ENCODE assay signal across 10 cellular contexts in the genomic region with DNA sequence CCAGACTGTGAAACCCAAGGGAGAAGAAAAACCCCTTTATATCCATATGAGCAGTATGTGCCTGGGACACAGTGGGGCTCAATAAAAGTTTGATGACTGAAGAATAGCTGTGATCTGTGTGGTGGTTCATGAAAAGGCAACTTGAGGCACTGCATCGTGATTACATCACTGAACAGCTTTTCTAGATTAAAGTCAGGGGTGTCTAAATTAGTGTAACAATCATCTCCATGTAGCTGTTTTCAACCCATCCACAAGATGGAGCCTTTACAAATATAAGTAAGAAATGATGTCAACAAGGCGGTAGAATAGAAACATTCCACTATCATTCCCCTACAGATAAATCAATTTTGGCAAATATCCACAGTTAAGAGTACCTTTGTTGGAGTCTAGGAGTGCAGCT. TPM values are rescaled to one million over a fixed set of nuclear protein-coding genes. Genes with fewer than 3 reads are reported as not detected.
DNase-seq lines count a peak whose midpoint lies in the region; ATAC-seq, FAIRE-seq and TF ChIP-seq lines count a peak whose summit lies in the region.
"Had no signal": no experiment of that assay in that cellular context is flagged by ENCODE, and none has a peak within 500 bp of the region (broad histone marks: within the 10 kb centered on the region; RNA-seq: fewer than 3 reads in every experiment).

No MANE protein-coding gene starts in this region.

- no peak for ATAC-seq in SK-N-SH treated with all-trans-retinoic acid at 6 μM for 48 hours
- ATAC-seq in GM12878, result peak; percentile 62
- ATAC-seq in CD8-positive, alpha-beta T cell, result no peak
- ATAC-seq in GM19395 (IDR thresholded peaks at IDR 0.05; ENCODE audit: unreplicated experiment), result no peak

- H3K9ac ChIP-seq in SK-N-SH (no peak overlapping the region), GM12878 (ENCODE audit: control insufficient read depth, insufficient read depth, low read length) (no peak overlapping the region)

- H3K4me3 ChIP-seq in SK-N-SH (ENCODE audit: low read depth in 2 of 2, low read length in 1 of 2) (no peak overlapping the region), GM12878 (no peak overlapping the region)
- H3K4me3 ChIP-seq in CD8-positive, alpha-beta T cell (ENCODE audit: low read depth, low read length), result no peak overlapping the region
- H3K4me3 ChIP-seq: skin epidermis had no signal

- POLR2A ChIA-PET in SK-N-SH (lab: Yijun Ruan, JAX), result no interaction called here
- POLR2A ChIA-PET in GM12878 (lab: Charles Lee), result interaction anchor here (5.1 kb wide), 1 partner anchor 13 kb away, joined by 65 read pairs; no protein-coding TSS in a partner anchor
- POLR2A ChIA-PET in CD8-positive, alpha-beta T cell (lab: Charles Lee), result no interaction called here

- CTCF ChIA-PET in SK-N-SH (lab: Yijun Ruan, JAX) (interaction anchor here (1.5 to 2.5 kb wide), 2 partner anchors 9 to 36 kb away, joined by 5 to 9 read pairs; no protein-coding TSS in a partner anchor), GM12878 (lab: Yijun Ruan, JAX) (interaction anchor here (0.6 to 5.2 kb wide), 17 partner anchors 10 to 334 kb away, joined by 3 to 104 read pairs (median 4); no protein-coding TSS in a partner anchor)
- CTCF ChIA-PET in CD8-positive, alpha-beta T cell (lab: Charles Lee), result interaction anchor here (2.5 kb wide), 1 partner anchor 10 kb away, joined by 9 read pairs; no protein-coding TSS in a partner anchor

- no peak; the same call in 1 of the 2 replicates for TF ChIP-seq RAD21 in SK-N-SH (IDR thresholded peaks at IDR 0.05; ENCODE audit: low read length)
- peak; percentile 32; the same call in 1 of the 2 replicates for TF ChIP-seq RAD21 in GM12878 (IDR thresholded peaks at IDR 0.05; ENCODE audit: insufficient read depth, low read depth, low read length)

- TF ChIP-seq EP300 in SK-N-SH (IDR thresholded peaks at IDR 0.05; ENCODE audit: borderline replicate concordance in 1 of 2, low read depth in 1 of 2, low read length in 1 of 2), result no peak
- no peak for TF ChIP-seq EP300 in GM12878 (IDR thresholded peaks at IDR 0.05; ENCODE audit: borderline replicate concordance in 1 of 2, control insufficient read depth in 1 of 2, low read depth in 2 of 2, low read length in 2 of 2)

- no peak overlapping the region for H3K27ac Mint-ChIP-seq in progenitor cell of endocrine pancreas
- H3K27ac Mint-ChIP-seq in CD8-positive, alpha-beta T cell, result no peak overlapping the region
- H3K27ac Mint-ChIP-seq: activated naive CD8-positive, alpha-beta T cell had no signal

- no peaks in the 10 kb centered on the region for H3K4me1 Mint-ChIP-seq in progenitor cell of endocrine pancreas (ENCODE audit: low read depth)
- H3K4me1 Mint-ChIP-seq in CD8-positive, alpha-beta T cell (ENCODE audit: low read depth), result peaks cover 4% of the 10 kb centered on the region

- H3K27me3 Mint-ChIP-seq in progenitor cell of endocrine pancreas, result peaks cover 3% of the 10 kb centered on the region
- peaks cover 12% of the 10 kb centered on the region for H3K27me3 Mint-ChIP-seq in CD8-positive, alpha-beta T cell (ENCODE audit: low read depth)

- WGBS in SK-N-SH (ENCODE audit: low lambda C conversion rate), result 18% methylated on average over 2 of the region's 2 CpGs
- 35% methylated on average over 2 of the region's 2 CpGs for WGBS in GM12878 (ENCODE audit: insufficient coverage, insufficient replicate concordance, low lambda C conversion rate, missing lambda C conversion rate)

- H3K27ac ChIP-seq in SK-N-SH (ENCODE audit: low read depth in 2 of 2, low read length in 1 of 2), result no peak overlapping the region
- no peak overlapping the region for H3K27ac ChIP-seq in GM12878 (ENCODE audit: control insufficient read depth, insufficient read depth)
- H3K27ac ChIP-seq in CD8-positive, alpha-beta T cell (ENCODE audit: low read depth, low read length), result no peak overlapping the region
- H3K27ac ChIP-seq: skin epidermis had no signal

- FAIRE-seq in GM12878 (lab: Jason Lieb, UNC), result no peak

- no peak overlapping the region for H3K4me3 Mint-ChIP-seq in progenitor cell of endocrine pancreas (ENCODE audit: low read depth)
- H3K4me3 Mint-ChIP-seq in CD8-positive, alpha-beta T cell, result no peak overlapping the region
- H3K4me3 Mint-ChIP-seq: activated naive CD8-positive, alpha-beta T cell had no signal

- in situ Hi-C loops in GM12878 (cut with MboI), result loop anchor here (25.0 kb wide), 1 partner anchor 1539 kb away; no protein-coding TSS in a partner anchor

- RAD21 ChIA-PET in GM12878 (lab: Charles Lee; ENCODE audit: unreplicated experiment), result interaction anchor here (0.9 to 8.5 kb wide), 8 partner anchors 9 to 305 kb away, joined by 3 to 249 read pairs (median 4); no protein-coding TSS in a partner anchor

- no peak for DNase-seq in SK-N-SH
- DNase-seq in HuH-7 (ENCODE audit: low spot score), result peak; percentile 45
- DNase-seq in GM12878 (ENCODE audit: low read depth, low spot score), result no peak
- DNase-seq in progenitor cell of endocrine pancreas (ENCODE audit: low spot score, unreplicated experiment), result no peak
- no peak for DNase-seq in CD8-positive, alpha-beta T cell
- no peak for DNase-seq in stimulated activated CD4-positive, alpha-beta T cell treated with anti-CD3 and anti-CD28 coated beads, Interleukin-15, amount 100 ng/mL, for 24 hours

- no peaks in the 10 kb centered on the region for H3K36me3 Mint-ChIP-seq in progenitor cell of endocrine pancreas (ENCODE audit: insufficient read depth)
- no peaks in the 10 kb centered on the region for H3K36me3 Mint-ChIP-seq in CD8-positive, alpha-beta T cell
- H3K36me3 Mint-ChIP-seq: activated naive CD8-positive, alpha-beta T cell had no signal

- TF ChIP-seq CTCF in SK-N-SH (IDR thresholded peaks at IDR 0.05), result peak; percentile 26; the same call in 1 of the 2 replicates
- TF ChIP-seq CTCF in GM12878 (IDR thresholded peaks at IDR 0.05 in 2 of 3, conservative IDR thresholded peaks at IDR 0.05 in 1 of 3; ENCODE audit: control insufficient read depth in 2 of 3, extremely low read depth in 1 of 3, insufficient read depth in 1 of 3, low read depth in 3 of 3, low read length in 3 of 3), result peak; percentile 7 to 33 (median 17); a peak in 2 of 6 replicates
- TF ChIP-seq CTCF in progenitor cell of endocrine pancreas (IDR thresholded peaks at IDR 0.05; ENCODE audit: unreplicated experiment), result peak; percentile 38
- no peak for TF ChIP-seq CTCF in CD8-positive, alpha-beta T cell (IDR thresholded peaks at IDR 0.05)

- H3K27me3 ChIP-seq in SK-N-SH (ENCODE audit: insufficient read depth) (peaks cover 6% of the 10 kb centered on the region; the same call in 1 of the 2 replicates), GM12878 (replicated peaks in 1 of 2; ENCODE audit: control insufficient read depth in 2 of 2, insufficient read depth in 2 of 2, low read length in 1 of 2) (no peaks in the 10 kb centered on the region)
- H3K27me3 ChIP-seq in CD8-positive, alpha-beta T cell (ENCODE audit: insufficient read depth, low read length), result no peaks in the 10 kb centered on the region

- H3F3A ChIP-seq in SK-N-SH (replicated peaks; ENCODE audit: insufficient read depth), result peaks cover 5% of the 10 kb centered on the region

- intact Hi-C loops in GM12878 (cut with micrococcal nuclease; ENCODE audit: unreplicated experiment), result no loop called here
- intact Hi-C loops in CD8-positive, alpha-beta T cell (cut with DNase I, micrococcal nuclease), result no loop called here

- no peaks in the 10 kb centered on the region for H3K79me2 ChIP-seq in SK-N-SH (ENCODE audit: insufficient read depth)
- H3K79me2 ChIP-seq in GM12878 (ENCODE audit: control insufficient read depth, insufficient read depth, low read length), result no peaks in the 10 kb centered on the region

- H3K4me1 ChIP-seq in SK-N-SH (ENCODE audit: control insufficient read depth in 1 of 2, insufficient read depth in 2 of 2, low read depth in 1 of 2, low read length in 1 of 2) (no peaks in the 10 kb centered on the region), GM12878 (ENCODE audit: control insufficient read depth, insufficient read depth, low read length) (peaks cover 18% of the 10 kb centered on the region)
- no peaks in the 10 kb centered on the region for H3K4me1 ChIP-seq in CD8-positive, alpha-beta T cell (ENCODE audit: insufficient read depth, low read length)

- no peaks in the 10 kb centered on the region for H3K36me3 ChIP-seq in SK-N-SH (replicated peaks in 1 of 2; ENCODE audit: control insufficient read depth in 1 of 2, insufficient read depth in 2 of 2, low read length in 1 of 2)
- H3K36me3 ChIP-seq in GM12878 (ENCODE audit: control insufficient read depth in 2 of 2, insufficient read depth in 2 of 2, low read length in 1 of 2), result no peaks in the 10 kb centered on the region
- no peaks in the 10 kb centered on the region for H3K36me3 ChIP-seq in CD8-positive, alpha-beta T cell (ENCODE audit: insufficient read depth, low read length)

- no peak for TF ChIP-seq POLR2A in GM12878 (IDR thresholded peaks at IDR 0.05; ENCODE audit: low read depth, low read length)

- H3K4me2 ChIP-seq in SK-N-SH (no peak overlapping the region), GM12878 (ENCODE audit: control insufficient read depth, insufficient read depth) (no peak overlapping the region)

- no peaks in the 10 kb centered on the region for H3K9me2 ChIP-seq in SK-N-SH

- no peaks in the 10 kb centered on the region for H3K9me3 ChIP-seq in SK-N-SH
- H3K9me3 ChIP-seq in GM12878 (replicated peaks; ENCODE audit: control insufficient read depth, insufficient read depth, low read length), result peaks cover 4% of the 10 kb centered on the region; the same call in 2 of the 3 replicates
- H3K9me3 ChIP-seq in CD8-positive, alpha-beta T cell (ENCODE audit: low read length), result no peaks in the 10 kb centered on the region

- SMC1A ChIA-PET in GM12878 (lab: Charles Lee; ENCODE audit: uncharacterized antibody, unreplicated experiment), result interaction anchor here (0.7 to 9.0 kb wide), 15 partner anchors 9 to 509 kb away, joined by 3 to 177 read pairs (median 5); no protein-coding TSS in a partner anchor

- H2AFZ ChIP-seq in SK-N-SH (ENCODE audit: low read depth), result no peak overlapping the region
- H2AFZ ChIP-seq in GM12878 (ENCODE audit: control insufficient read depth, low read depth, low read length), result no peak overlapping the region; the same call in 1 of the 2 replicates

- no TSS peak for BruUV-seq in GM12878 (replicated peaks; lab: Mats Ljungman, UMichigan)

- no peaks in the 10 kb centered on the region for H4K20me1 ChIP-seq in SK-N-SH (ENCODE audit: insufficient read depth)
- no peaks in the 10 kb centered on the region for H4K20me1 ChIP-seq in GM12878 (ENCODE audit: control insufficient read depth, insufficient read depth)

- peaks cover 14% of the 10 kb centered on the region for H3K9me3 Mint-ChIP-seq in progenitor cell of endocrine pancreas (ENCODE audit: low read depth)
- H3K9me3 Mint-ChIP-seq in CD8-positive, alpha-beta T cell, result peaks cover 12% of the 10 kb centered on the region

RNA-seq across cellular contexts. Expression of gene PRRC1, which starts 55.5 kb away (rescaled TPM):
- polyA plus RNA-seq in SK-N-SH (2012; rRNA removed), result 26.6 and 34.2 TPM in 2 replicates
- 25.7 and 27.1 TPM in 2 replicates for polyA plus RNA-seq in SK-N-SH (2012; cell fraction: cytosol; rRNA removed)
- polyA plus RNA-seq in SK-N-SH (2012; cell fraction: nucleus; rRNA removed), result 19.2 and 36.9 TPM in 2 replicates
- 80.1 and 94.4 TPM in 2 replicates for total RNA-seq in GM12878 (2013; cell fraction: nucleolus; rRNA removed)
- 19.0 and 22.9 TPM in 2 replicates for total RNA-seq in GM12878 (2014; rRNA removed)
- 30.5 and 30.9 TPM in 2 replicates for total RNA-seq in GM12878 (2014; rRNA removed; fragmentation: Illumina TruSeq; extraction: Trizol)
- total RNA-seq in GM12878 (2021), result 35.0 and 35.8 TPM in 2 replicates
- 29.5 TPM for polyA plus RNA-seq in GM12878 (2011; ENCODE audit: low read depth)
- 50.9 and 54.5 TPM in 2 replicates for polyA plus RNA-seq in GM12878 (2011; rRNA removed)
- 39.6 and 41.5 TPM in 2 replicates for polyA plus RNA-seq in GM12878 (2011; cell fraction: cytosol; rRNA removed)
- 37.3 and 40.8 TPM in 2 replicates for polyA plus RNA-seq in GM12878 (2011; cell fraction: nucleus; rRNA removed)
- 34.0 and 34.6 TPM in 2 replicates for polyA plus RNA-seq in GM12878 (2012)
- 34.0 and 35.5 TPM in 2 replicates for polyA plus RNA-seq in GM12878 (2014; fragmentation: Illumina TruSeq; extraction: Trizol)
- polyA plus RNA-seq in GM12878 (2014; fragmentation: Nextera tagmentation; extraction: Ambion mirVana), result 10 to 100 TPM; 29.7 to 29.8 TPM
- 24.6 and 26.6 TPM in 2 replicates for polyA plus RNA-seq in GM12878 (2014; rRNA removed)
- polyA plus RNA-seq in GM12878 (2016; fragmentation: Nextera tagmentation; extraction: Ambion mirVana), result 10 to 100 TPM; 31.2 to 40.1 TPM
- polyA minus RNA-seq in GM12878 (2011; rRNA and poly(A)+ RNA removed), result 96.1 and 108 TPM in 2 replicates
- 25.1 and 34.3 TPM in 2 replicates for polyA minus RNA-seq in GM12878 (2011; cell fraction: cytosol; rRNA and poly(A)+ RNA removed)
- 33.0 and 49.3 TPM in 2 replicates for polyA minus RNA-seq in GM12878 (2011; cell fraction: nucleus; rRNA and poly(A)+ RNA removed)
- total RNA-seq in progenitor cell of endocrine pancreas, result 80.9 and 87.1 TPM in 2 replicates
- 10 to 100 TPM; 30.4 to 37.3 TPM for total RNA-seq in CD8-positive, alpha-beta T cell

Comparison
In these comparisons a context has a peak if more than half of its experiments do, and no peak if none do; other contexts are left out.
1. Of the 26 proteins assayed by ChIP-seq in both GM12878 and SK-N-SH: peak only in GM12878: RAD21; only in SK-N-SH: none; in both: CTCF; in neither: 24.